In genomic region chr7:158781217-158781975, GRCh38 we compare ENCODE assay signal across 23 cellular contexts.
"Had no signal": no experiment of that assay in that cellular context is flagged by ENCODE, and none has a peak within 500 bp of the region (broad histone marks: within the 10 kb centered on the region; RNA-seq: fewer than 3 reads in every experiment).

No MANE protein-coding gene starts in this region.

- H3K4me3 ChIP-seq: gastrocnemius medialis, thyroid gland, upper lobe of right lung had no signal

- ATAC-seq: activated CD8-positive, alpha-beta T cell treated with anti-CD3 and anti-CD28 coated beads, Interleukin-2, amount 10 ng/mL, durations not matched to agents 7 days and 5 days; activated naive CD8-positive, alpha-beta T cell treated with anti-CD3 and anti-CD28 coated beads, Interleukin-2, amount 50 U/mL, for 24 hours; esophagus mucosa; gastrocnemius medialis; left cardiac atrium; T-cell; upper lobe of right lung had no signal

- H3K27ac ChIP-seq: thyroid gland, upper lobe of right lung, VCaP had no signal

- FAIRE-seq: islet of Langerhans had no signal

- H3K27me3 ChIP-seq: gastrocnemius medialis, thyroid gland, upper lobe of right lung had no signal

- DNase-seq: activated CD4-positive, alpha-beta T cell treated with anti-CD3 and anti-CD28 coated beads for 1 hour; activated CD4-positive, alpha-beta T cell treated with anti-CD3 and anti-CD28 coated beads, Interleukin-2, amount 50 U/mL, for 1 hour; activated CD8-positive, alpha-beta T cell treated with anti-CD3 and anti-CD28 coated beads, Interleukin-2, amount 10 ng/mL, durations not matched to agents 7 days and 5 days; activated gamma-delta T cell; activated naive CD4-positive, alpha-beta T cell treated with anti-CD3 and anti-CD28 coated beads, Interleukin-2, amount 50 U/mL, for 16 hours; activated naive CD8-positive, alpha-beta T cell treated with anti-CD3 and anti-CD28 coated beads, Interleukin-2, amount 50 U/mL, for 24 hours; central memory CD4-positive, alpha-beta T cell; dermis blood vessel endothelial cell; effector CD8-positive, alpha-beta T cell; gastrocnemius medialis; head of caudate nucleus; hypothalamus; left cardiac atrium; naive B cell; occipital lobe; stimulated activated CD4-positive, alpha-beta T cell treated with anti-CD3 and anti-CD28 coated beads, Interleukin-4, amount 100 ng/mL, for 24 hours; stimulated activated naive CD4-positive, alpha-beta T cell treated with Interleukin-2 at 50 U/mL for 16 hours; T-cell; thyroid gland; upper lobe of right lung had no signal

- H3K9me3 ChIP-seq: gastrocnemius medialis, thyroid gland, upper lobe of right lung had no signal
